9 cellular contexts compared by ENCODE assay signal in genomic region chr6:12483712-12484111, GRCh38.
DNase-seq lines count a peak whose midpoint lies in the region; ATAC-seq, FAIRE-seq and TF ChIP-seq lines count a peak whose summit lies in the region.
"Had no signal": no experiment of that assay in that cellular context is flagged by ENCODE, and none has a peak within 500 bp of the region (broad histone marks: within the 10 kb centered on the region; RNA-seq: fewer than 3 reads in every experiment).

No MANE protein-coding gene starts in this region.

- TF ChIP-seq CTCF in bronchial epithelial cell (IDR thresholded peaks at IDR 0.05; ENCODE audit: insufficient read depth, low read length, severe bottlenecking), result no peak
- TF ChIP-seq CTCF in suprapubic skin (IDR thresholded peaks at IDR 0.05), result no peak

- H3K4me1 ChIP-seq in suprapubic skin, result peaks cover 3% of the 10 kb centered on the region

- no peaks in the 10 kb centered on the region for H3K9me3 ChIP-seq in suprapubic skin

- peak; percentile 97 for DNase-seq in Daoy (ENCODE audit: low read depth)
- DNase-seq in HPDE6-E6E7 (ENCODE audit: extremely low spot score), result peak; percentile 65
- peak; percentile 98 for DNase-seq in bronchial epithelial cell (ENCODE audit: low read depth)
- peak; percentile 5 for DNase-seq in stimulated activated naive CD8-positive, alpha-beta T cell treated with anti-CD3 and anti-CD28 coated beads, Interleukin-15, Interleukin-2, amounts not matched to agents 100 U/mL and 50 U/mL, for 24 hours
- DNase-seq in stimulated activated CD4-positive, alpha-beta T cell treated with anti-CD3 and anti-CD28 coated beads, Interleukin-12 subunit alpha, Interleukin-12 subunit beta, amount 100 ng/mL, for 4 hours, result no peak
- DNase-seq in suprapubic skin (ENCODE audit: low spot score in 2 of 2), result no peak
- no peak for DNase-seq in occipital lobe (lab: John Stamatoyannopoulos, UW)

- TF ChIP-seq EP300 in suprapubic skin (IDR thresholded peaks at IDR 0.05), result no peak

- 44% methylated on average over 5 of the region's 5 CpGs for WGBS in suprapubic skin

- H3K4me3 ChIP-seq in bronchial epithelial cell (ENCODE audit: low read depth, low read length), result no peak overlapping the region
- no peak overlapping the region for H3K4me3 ChIP-seq in suprapubic skin
- H3K4me3 ChIP-seq: K562 had no signal

- no peak overlapping the region for H3K27ac ChIP-seq in suprapubic skin

- FAIRE-seq in bronchial epithelial cell (lab: Jason Lieb, UNC), result peak; percentile 95
- FAIRE-seq: K562 had no signal

- H3K36me3 ChIP-seq in bronchial epithelial cell (ENCODE audit: control insufficient read depth, insufficient read depth, low read length), result no peaks in the 10 kb centered on the region
- no peaks in the 10 kb centered on the region for H3K36me3 ChIP-seq in suprapubic skin

- peak; percentile 78 for ATAC-seq in GM21360 (IDR thresholded peaks at IDR 0.05; ENCODE audit: unreplicated experiment)
- peak; percentile 55 for ATAC-seq in stimulated activated naive CD8-positive, alpha-beta T cell treated with anti-CD3 and anti-CD28 coated beads, Interleukin-15, Interleukin-2, amounts not matched to agents 100 U/mL and 50 U/mL, for 24 hours
- ATAC-seq: K562 had no signal

- no peak for TF ChIP-seq POLR2A in suprapubic skin (IDR thresholded peaks at IDR 0.05)

- no peaks in the 10 kb centered on the region for H3K27me3 ChIP-seq in bronchial epithelial cell (ENCODE audit: control insufficient read depth, insufficient read depth, low read length)
- no peaks in the 10 kb centered on the region for H3K27me3 ChIP-seq in suprapubic skin

Comparison
In these comparisons a context has a peak if more than half of its experiments do, and no peak if none do; other contexts are left out.
1. DNase-seq: peak in Daoy (single experiment), HPDE6-E6E7 (single experiment), bronchial epithelial cell (single experiment) and stimulated activated naive CD8-positive, alpha-beta T cell treated with anti-CD3 and anti-CD28 coated beads, Interleukin-15, Interleukin-2, amounts not matched to agents 100 U/mL and 50 U/mL, for 24 hours (single experiment); none in stimulated activated CD4-positive, alpha-beta T cell treated with anti-CD3 and anti-CD28 coated beads, Interleukin-12 subunit alpha, Interleukin-12 subunit beta, amount 100 ng/mL, for 4 hours (single experiment), suprapubic skin (0 of 2) and occipital lobe (single experiment).